Comparison of ENCODE assay signal across 8 cellular contexts in the genomic region with DNA sequence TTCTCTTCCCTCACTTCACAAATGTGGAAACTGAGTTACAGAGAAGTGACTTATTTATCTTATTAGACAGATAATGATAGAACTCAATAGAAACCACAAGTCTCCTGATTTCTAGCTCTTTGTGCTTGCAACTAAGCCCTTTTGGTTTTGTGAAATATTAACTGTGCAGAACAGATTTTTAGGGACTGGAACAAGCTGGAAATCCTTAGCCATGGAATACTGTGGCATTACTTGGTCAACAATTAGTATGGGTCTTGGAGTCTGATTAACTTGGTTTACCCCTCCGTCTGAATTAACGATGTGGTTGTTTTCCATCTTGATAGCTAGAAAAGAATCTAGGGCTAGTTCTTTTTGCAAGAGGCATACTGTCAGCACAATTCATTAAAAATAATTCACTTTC. TPM values are rescaled to one million over a fixed set of nuclear protein-coding genes. Genes with fewer than 3 reads are reported as not detected.
DNase-seq lines count a peak whose midpoint lies in the region; TF ChIP-seq lines count a peak whose summit lies in the region.

No MANE protein-coding gene starts in this region.

- CTCF ChIA-PET in activated CD4-positive, alpha-beta T cell treated with anti-CD3 and anti-CD28 coated beads, Interleukin-2, amount 10 ng/mL, durations not matched to agents 7 days and 5 days (lab: Charles Lee), result interaction anchor here (0.6 to 1.2 kb wide), 4 partner anchors 22 to 187 kb away, joined by 3 to 5 read pairs (median 4); no protein-coding TSS in a partner anchor

- TF ChIP-seq CTCF in ascending aorta (IDR thresholded peaks at IDR 0.05) (no peak), liver (IDR thresholded peaks at IDR 0.05; ENCODE audit: low read depth, low read length, missing input control) (no peak)

- peaks cover 5 to 29% of the 10 kb centered on the region in 2 donors for H3K4me1 ChIP-seq in ascending aorta
- peaks cover 0 to 47% (median 10%) of the 10 kb centered on the region in 4 donors for H3K4me1 ChIP-seq in liver (ENCODE audit: control insufficient read depth in 4 of 4, insufficient read depth in 4 of 4, low read length in 3 of 4)

- H3K9me3 ChIP-seq in ascending aorta, result no peaks in the 10 kb centered on the region
- no peaks in the 10 kb centered on the region for H3K9me3 ChIP-seq in liver (ENCODE audit: control insufficient read depth in 4 of 4, low read length in 3 of 4)

- H3K36me3 ChIP-seq in ascending aorta (peaks cover 0 to 6% of the 10 kb centered on the region in 2 donors), liver (ENCODE audit: control insufficient read depth in 4 of 4, insufficient read depth in 3 of 4, low read depth in 1 of 4, low read length in 3 of 4) (no peaks in the 10 kb centered on the region)

- no peak for DNase-seq in activated CD4-positive, alpha-beta T cell treated with anti-CD3 and anti-CD28 coated beads, Interleukin-2, amount 10 ng/mL, durations not matched to agents 7 days and 5 days
- DNase-seq in activated CD4-positive, alpha-beta T cell treated with anti-CD3 and anti-CD28 coated beads for 1 hour, result no peak
- DNase-seq in ascending aorta (ENCODE audit: low spot score in 2 of 2) (no peak), substantia nigra (lab: John Stamatoyannopoulos, UW) (no peak), NCI-H748 treated with DMSO at 0.1 percent for 48 hours (lab: John Stamatoyannopoulos, UW) (no peak), SKM-1 (lab: John Stamatoyannopoulos, UW; ENCODE audit: unreplicated experiment) (no peak)
- no peak for DNase-seq in stimulated activated CD4-positive, alpha-beta T cell treated with anti-CD3 and anti-CD28 coated beads, Interleukin-1b, Interleukin-23, amount 100 ng/mL, for 48 hours

- POLR2A ChIA-PET in activated CD4-positive, alpha-beta T cell treated with anti-CD3 and anti-CD28 coated beads, Interleukin-2, amount 10 ng/mL, durations not matched to agents 7 days and 5 days (lab: Charles Lee), result no interaction called here

- H3K27me3 Mint-ChIP-seq in activated CD4-positive, alpha-beta T cell treated with anti-CD3 and anti-CD28 coated beads, Interleukin-2, amount 10 ng/mL, durations not matched to agents 7 days and 5 days, result no peaks in the 10 kb centered on the region

- no peak for TF ChIP-seq RAD21 in liver (IDR thresholded peaks at IDR 0.05)

- H3K9ac ChIP-seq in liver (ENCODE audit: low read depth in 1 of 2, low read length in 2 of 2), result peak overlapping the region; percentile 100

- H3K27ac Mint-ChIP-seq in activated CD4-positive, alpha-beta T cell treated with anti-CD3 and anti-CD28 coated beads, Interleukin-2, amount 10 ng/mL, durations not matched to agents 7 days and 5 days, result peak overlapping the region; percentile 99

- peak overlapping the region; percentile 100 for H3K27ac ChIP-seq in ascending aorta
- peak overlapping the region; percentile 87 to 99 for H3K27ac ChIP-seq in liver (ENCODE audit: low read depth in 1 of 2, low read length in 2 of 2)
- peak overlapping the region; percentile 91 for H3K27ac ChIP-seq in substantia nigra (ENCODE audit: low read depth, low read length, poor library complexity, severe bottlenecking)

- H3K36me3 Mint-ChIP-seq in activated CD4-positive, alpha-beta T cell treated with anti-CD3 and anti-CD28 coated beads, Interleukin-2, amount 10 ng/mL, durations not matched to agents 7 days and 5 days (ENCODE audit: low read depth), result no peaks in the 10 kb centered on the region

- H3K27me3 ChIP-seq in ascending aorta (no peaks in the 10 kb centered on the region), liver (ENCODE audit: control insufficient read depth in 4 of 4, insufficient read depth in 4 of 4, low read length in 3 of 4) (no peaks in the 10 kb centered on the region)

- WGBS in liver, result 33% methylated on average over 2 of the region's 2 CpGs

- peaks cover 45% of the 10 kb centered on the region for H3K4me1 Mint-ChIP-seq in activated CD4-positive, alpha-beta T cell treated with anti-CD3 and anti-CD28 coated beads, Interleukin-2, amount 10 ng/mL, durations not matched to agents 7 days and 5 days

- intact Hi-C loops in ascending aorta (cut with DNase I), result loop anchor here (10.0 kb wide), 2 partner anchors 1230 to 1950 kb away; a partner anchor contains a TSS

- peak overlapping the region; percentile 7 for H3K4me3 Mint-ChIP-seq in activated CD4-positive, alpha-beta T cell treated with anti-CD3 and anti-CD28 coated beads, Interleukin-2, amount 10 ng/mL, durations not matched to agents 7 days and 5 days

- no peaks in the 10 kb centered on the region for H3K9me3 Mint-ChIP-seq in activated CD4-positive, alpha-beta T cell treated with anti-CD3 and anti-CD28 coated beads, Interleukin-2, amount 10 ng/mL, durations not matched to agents 7 days and 5 days

- peak overlapping the region; percentile 92 to 94 for H3K4me3 ChIP-seq in ascending aorta
- peak overlapping the region; percentile 27 to 89 (median 56) for H3K4me3 ChIP-seq in liver (ENCODE audit: low read depth in 1 of 3, low read length in 3 of 3)

TF ChIP-seq in liver, 16 proteins besides CTCF, POLR2A, EP300 and RAD21:
- peak; percentile 12 for TF ChIP-seq YY1 (IDR thresholded peaks at IDR 0.05)
- TF ChIP-seq HNF4G (IDR thresholded peaks at IDR 0.05), result no peak
TF ChIP-seq in liver: peak in this region for 1.

RNA-seq across cellular contexts. Expression of a gene that starts 0.6 kb away (rescaled TPM):
- 10 to 100 TPM; 11.3 to 12.8 TPM for total RNA-seq in activated CD4-positive, alpha-beta T cell treated with anti-CD3 and anti-CD28 coated beads, Interleukin-2, amount 10 ng/mL, durations not matched to agents 7 days and 5 days
- total RNA-seq in ascending aorta (98.7 TPM), liver (10 to 100 TPM in 1 of 2 donors, 1 to 10 TPM in 1; 2.2 to 77.0 TPM)
- polyA plus RNA-seq in liver, result 10 to 100 TPM; 15.0 to 18.4 TPM
